In the genomic region with DNA sequence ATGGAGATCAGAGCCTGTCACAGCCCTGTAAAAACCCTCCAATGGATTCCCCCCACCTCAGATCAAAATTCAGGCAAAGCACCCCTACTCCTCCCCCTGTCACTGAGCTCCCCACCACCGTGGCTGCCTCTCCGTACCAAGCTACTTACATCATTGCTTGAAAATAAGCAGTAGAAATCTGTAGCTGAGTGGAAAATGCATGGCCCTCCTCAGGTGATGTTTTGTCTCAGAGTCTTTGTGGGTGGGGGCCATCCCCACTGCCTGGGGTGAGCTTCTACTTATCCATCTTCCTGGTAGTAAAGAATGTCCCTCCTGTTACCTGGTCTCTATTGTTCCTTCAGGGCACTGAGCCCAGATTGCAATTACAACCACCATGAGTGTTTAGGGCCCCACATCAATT, we compare ENCODE assay signal across 26 cellular contexts. TPM values are rescaled to one million over a fixed set of nuclear protein-coding genes. Genes with fewer than 3 reads are reported as not detected.
"Had no signal": no experiment of that assay in that cellular context is flagged by ENCODE, and none has a peak within 500 bp of the region (broad histone marks: within the 10 kb centered on the region; RNA-seq: fewer than 3 reads in every experiment).

No MANE protein-coding gene starts in this region.

- H3K27me3 ChIP-seq: esophagus squamous epithelium, gastroesophageal sphincter, neutrophil, testis, tibial nerve, upper lobe of right lung, vagina had no signal

- H3K4me1 ChIP-seq: psoas muscle had no signal

- H3K9me3 ChIP-seq: esophagus squamous epithelium, gastroesophageal sphincter, neutrophil, psoas muscle, testis, tibial nerve, upper lobe of right lung, vagina had no signal

- H3K4me3 Mint-ChIP-seq: immature natural killer cell; naive thymus-derived CD4-positive, alpha-beta T cell; stimulated activated naive B cell treated with anti-CD40 and anti-IgM and Interleukin-4, amounts not matched to agents 10 μg/mL and 1 μg/mL and 100 μg/mL, for 72 hours; stimulated activated naive CD8-positive, alpha-beta T cell treated with anti-CD3 and anti-CD28 coated beads, Interleukin-15, amount 100 ng/mL, for 72 hours had no signal

- H3K4me1 Mint-ChIP-seq: naive thymus-derived CD4-positive, alpha-beta T cell; stimulated activated naive B cell treated with anti-CD40 and anti-IgM and Interleukin-4, amounts not matched to agents 10 μg/mL and 1 μg/mL and 100 μg/mL, for 72 hours; stimulated activated naive CD8-positive, alpha-beta T cell treated with anti-CD3 and anti-CD28 coated beads, Interleukin-15, amount 100 ng/mL, for 72 hours had no signal

- ATAC-seq: gastroesophageal sphincter; left cardiac atrium; left ventricle myocardium superior; naive thymus-derived CD4-positive, alpha-beta T cell; psoas muscle; sciatic nerve; stimulated activated naive B cell treated with anti-CD40 and anti-IgM and Interleukin-4, amounts not matched to agents 10 μg/mL and 1 μg/mL and 100 μg/mL, for 72 hours; stimulated activated naive CD8-positive, alpha-beta T cell treated with anti-CD3 and anti-CD28 coated beads, Interleukin-15, amount 100 ng/mL, for 72 hours; upper lobe of right lung had no signal

- DNase-seq: effector memory CD4-positive, alpha-beta T cell; esophagus squamous epithelium; foreskin fibroblast; glutamatergic neuron; immature natural killer cell; kidney; left cardiac atrium; left ventricle myocardium superior; mesenchymal stem cell; naive thymus-derived CD4-positive, alpha-beta T cell; psoas muscle; retina; stimulated activated CD4-positive, alpha-beta T cell treated with anti-CD3 and anti-CD28 coated beads, Interleukin-2, amount 100 ng/mL, for 24 hours; stimulated activated CD4-positive, alpha-beta T cell treated with anti-CD3 and anti-CD28 coated beads, Interleukin-4, amount 100 ng/mL, for 4 hours; stimulated activated naive B cell treated with anti-CD40 and anti-IgM and Interleukin-4, amounts not matched to agents 10 μg/mL and 1 μg/mL and 100 μg/mL, for 72 hours; stimulated activated naive CD8-positive, alpha-beta T cell treated with anti-CD3 and anti-CD28 coated beads, Interleukin-15, amount 100 ng/mL, for 72 hours; testis; upper lobe of right lung had no signal

- H3K27ac ChIP-seq: esophagus squamous epithelium, gastroesophageal sphincter, neutrophil, psoas muscle, skin epidermis, testis, tibial nerve, upper lobe of right lung, vagina had no signal

- H3K27ac Mint-ChIP-seq: immature natural killer cell; naive thymus-derived CD4-positive, alpha-beta T cell; stimulated activated naive B cell treated with anti-CD40 and anti-IgM and Interleukin-4, amounts not matched to agents 10 μg/mL and 1 μg/mL and 100 μg/mL, for 72 hours; stimulated activated naive CD8-positive, alpha-beta T cell treated with anti-CD3 and anti-CD28 coated beads, Interleukin-15, amount 100 ng/mL, for 72 hours had no signal

- H3K9me3 Mint-ChIP-seq: naive thymus-derived CD4-positive, alpha-beta T cell; stimulated activated naive B cell treated with anti-CD40 and anti-IgM and Interleukin-4, amounts not matched to agents 10 μg/mL and 1 μg/mL and 100 μg/mL, for 72 hours; stimulated activated naive CD8-positive, alpha-beta T cell treated with anti-CD3 and anti-CD28 coated beads, Interleukin-15, amount 100 ng/mL, for 72 hours had no signal

- H3K4me3 ChIP-seq: esophagus squamous epithelium, gastroesophageal sphincter, lung, psoas muscle, skin epidermis, testis, tibial nerve, upper lobe of right lung, vagina had no signal

- H3K36me3 ChIP-seq: esophagus squamous epithelium, gastroesophageal sphincter, neutrophil, tibial nerve, upper lobe of right lung, vagina had no signal

- H3K36me3 Mint-ChIP-seq: immature natural killer cell; naive thymus-derived CD4-positive, alpha-beta T cell; stimulated activated naive B cell treated with anti-CD40 and anti-IgM and Interleukin-4, amounts not matched to agents 10 μg/mL and 1 μg/mL and 100 μg/mL, for 72 hours had no signal

RNA-seq across cellular contexts. Expression of a gene that starts 34.5 kb away (rescaled TPM):
- total RNA-seq: naive thymus-derived CD4-positive, alpha-beta T cell had no signal
- polyA plus RNA-seq: immature natural killer cell; naive thymus-derived CD4-positive, alpha-beta T cell; neural cell had no signal
